12 cellular contexts compared by ENCODE assay signal in the genomic region with DNA sequence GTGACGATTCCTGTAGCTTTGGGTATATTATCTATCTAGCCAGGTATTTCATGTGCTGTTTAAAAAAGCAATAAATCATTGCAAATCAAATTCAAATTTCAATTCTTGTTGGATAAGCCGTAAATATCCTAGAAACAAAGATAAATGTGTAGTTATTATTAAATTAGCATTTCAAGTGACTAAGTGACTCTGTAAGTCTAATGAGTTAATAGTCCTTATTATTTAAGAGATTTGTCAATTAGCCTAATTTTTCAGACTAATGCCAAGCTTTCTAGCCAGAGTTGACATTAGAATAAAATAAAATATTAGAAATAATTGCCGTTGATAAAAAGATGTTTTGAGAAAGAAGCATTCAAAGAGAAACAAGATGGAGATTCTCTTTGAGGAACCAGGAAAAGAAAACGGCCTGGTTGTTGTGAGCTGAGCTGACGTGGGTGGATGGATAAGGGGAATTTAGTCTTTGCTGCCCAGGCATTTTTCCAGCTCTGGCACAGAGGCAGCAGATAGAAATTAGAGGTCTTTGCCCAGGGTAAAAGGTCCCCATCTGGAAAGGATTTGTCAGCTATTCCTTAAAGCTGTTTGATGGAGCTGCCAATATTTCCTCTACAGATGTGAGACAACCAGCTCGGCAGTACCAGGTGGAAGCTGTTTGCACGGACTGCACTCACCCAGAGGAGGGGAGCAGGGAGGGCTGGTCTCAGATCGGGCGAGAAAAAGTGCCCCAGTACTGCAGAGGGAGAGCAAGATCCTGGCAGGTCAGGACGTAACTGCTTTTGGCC.
DNase-seq lines count a peak whose midpoint lies in the region; ATAC-seq and TF ChIP-seq lines count a peak whose summit lies in the region.
"Had no signal": no experiment of that assay in that cellular context is flagged by ENCODE, and none has a peak within 500 bp of the region (broad histone marks: within the 10 kb centered on the region; RNA-seq: fewer than 3 reads in every experiment).

No MANE protein-coding gene starts in this region.

- no peak overlapping the region for H3K27ac ChIP-seq in trophoblast cell (ENCODE audit: low read depth, low read length)
- H3K27ac ChIP-seq: HL-60 had no signal

- H2BK120ac ChIP-seq in trophoblast cell (ENCODE audit: insufficient read depth, low read length, poor library complexity): no peak overlapping the region

- H3K36me3 ChIP-seq in BE2C (no peaks in the 10 kb centered on the region), trophoblast cell (ENCODE audit: control insufficient read depth in 1 of 2, insufficient read depth in 2 of 2, low read length in 2 of 2) (no peaks in the 10 kb centered on the region)

- no peak overlapping the region for H4K91ac ChIP-seq in trophoblast cell (ENCODE audit: low read depth, low read length)

- CTCF ChIA-PET in activated CD8-positive, alpha-beta T cell treated with anti-CD3 and anti-CD28 coated beads, Interleukin-2, amount 10 ng/mL, durations not matched to agents 7 days and 5 days (lab: Charles Lee): no interaction called here

- TF ChIP-seq CTCF in BE2C (IDR thresholded peaks at IDR 0.05; ENCODE audit: low read depth, low read length): no peak
- no peak for TF ChIP-seq CTCF in foreskin fibroblast (IDR thresholded peaks at IDR 0.05; ENCODE audit: low read depth, low read length)

- H3K4me2 ChIP-seq in trophoblast cell (ENCODE audit: low read length): no peak overlapping the region

- ATAC-seq in activated CD8-positive, alpha-beta T cell treated with anti-CD3 and anti-CD28 coated beads, Interleukin-2, amount 10 ng/mL, durations not matched to agents 7 days and 5 days: no peak
- no peak for ATAC-seq in GM18861 (IDR thresholded peaks at IDR 0.05; ENCODE audit: unreplicated experiment)
- ATAC-seq: natural killer cell had no signal

- DNase-seq in BE2C (peak; percentile 51), RPMI7951 (ENCODE audit: low read depth) (peak; percentile 92), foreskin fibroblast (peak; percentile 66 to 88), trophoblast cell (no peak), superior temporal gyrus (ENCODE audit: extremely low spot score) (no peak), HK-2 (ENCODE audit: unreplicated experiment) (no peak)
- DNase-seq in activated CD8-positive, alpha-beta T cell treated with anti-CD3 and anti-CD28 coated beads, Interleukin-2, amount 10 ng/mL, durations not matched to agents 7 days and 5 days: no peak
- DNase-seq: activated T-cell treated with anti-CD3 and anti-CD28 coated beads, Interleukin-2, amount 50 U/mL, for 72 hours; central memory CD4-positive, alpha-beta T cell; natural killer cell had no signal

- H3K14ac ChIP-seq in trophoblast cell (ENCODE audit: low read length): peak overlapping the region; percentile 62

- H2BK5ac ChIP-seq in trophoblast cell (ENCODE audit: low read depth, low read length, poor library complexity): no peak overlapping the region

- H3K23ac ChIP-seq in trophoblast cell (ENCODE audit: low read length): no peak overlapping the region

- H3K4me3 ChIP-seq in BE2C (ENCODE audit: low read depth, low read length) (peak overlapping the region; percentile 14; the same call in 1 of the 2 replicates), foreskin fibroblast (ENCODE audit: low read depth in 1 of 2, low read length in 2 of 2) (no peak overlapping the region), trophoblast cell (ENCODE audit: low read depth, low read length) (no peak overlapping the region)

- no peak overlapping the region for H3K18ac ChIP-seq in trophoblast cell (ENCODE audit: low read length)

- H3K4me1 ChIP-seq in BE2C (peaks cover 3% of the 10 kb centered on the region; the same call in 1 of the 2 replicates), trophoblast cell (ENCODE audit: control insufficient read depth in 1 of 2, insufficient read depth in 2 of 2, low read length in 2 of 2) (peaks cover 0 to 5% of the 10 kb centered on the region in 2 experiments)

- no peak overlapping the region for H2AFZ ChIP-seq in trophoblast cell (ENCODE audit: insufficient read depth, low read length, poor library complexity)

- no peak overlapping the region for H2AK5ac ChIP-seq in trophoblast cell (ENCODE audit: low read length)

- H3K27me3 ChIP-seq in BE2C (no peaks in the 10 kb centered on the region), trophoblast cell (ENCODE audit: insufficient read depth, low read length) (no peaks in the 10 kb centered on the region)

- peaks cover 18% of the 10 kb centered on the region for H3K27me3 Mint-ChIP-seq in activated CD8-positive, alpha-beta T cell treated with anti-CD3 and anti-CD28 coated beads, Interleukin-2, amount 10 ng/mL, durations not matched to agents 7 days and 5 days (ENCODE audit: low read depth)

- H3K9ac ChIP-seq in trophoblast cell (ENCODE audit: low read length): no peak overlapping the region

- POLR2A ChIA-PET in activated CD8-positive, alpha-beta T cell treated with anti-CD3 and anti-CD28 coated beads, Interleukin-2, amount 10 ng/mL, durations not matched to agents 7 days and 5 days (lab: Charles Lee): no interaction called here

- H4K12ac ChIP-seq in trophoblast cell (ENCODE audit: low read depth, low read length): no peak overlapping the region

- peak overlapping the region; percentile 39 for H4K8ac ChIP-seq in trophoblast cell (ENCODE audit: low read depth, low read length)

- no peaks in the 10 kb centered on the region for H3K79me2 ChIP-seq in trophoblast cell (ENCODE audit: control insufficient read depth, insufficient read depth, low read length, poor library complexity)

- peaks cover 2% of the 10 kb centered on the region for H3K79me1 ChIP-seq in trophoblast cell (ENCODE audit: low read length)

- no peaks in the 10 kb centered on the region for H3K36me3 Mint-ChIP-seq in activated CD8-positive, alpha-beta T cell treated with anti-CD3 and anti-CD28 coated beads, Interleukin-2, amount 10 ng/mL, durations not matched to agents 7 days and 5 days (ENCODE audit: low read depth)
- H3K36me3 Mint-ChIP-seq: natural killer cell had no signal

- WGBS in trophoblast cell (ENCODE audit: extremely low coverage, insufficient coverage, insufficient read length): no CpG with 5 or more reads among the region's 10 CpGs

- no peak overlapping the region for H3K4me3 Mint-ChIP-seq in activated CD8-positive, alpha-beta T cell treated with anti-CD3 and anti-CD28 coated beads, Interleukin-2, amount 10 ng/mL, durations not matched to agents 7 days and 5 days
- H3K4me3 Mint-ChIP-seq: activated T-cell treated with anti-CD3 and anti-CD28 coated beads, Interleukin-2, amount 50 U/mL, for 72 hours; natural killer cell had no signal

- no peaks in the 10 kb centered on the region for H3K9me3 Mint-ChIP-seq in activated CD8-positive, alpha-beta T cell treated with anti-CD3 and anti-CD28 coated beads, Interleukin-2, amount 10 ng/mL, durations not matched to agents 7 days and 5 days (ENCODE audit: insufficient read depth)

- H3K4ac ChIP-seq in trophoblast cell (ENCODE audit: low read depth, low read length): no peak overlapping the region

- H2BK12ac ChIP-seq in trophoblast cell (ENCODE audit: low read length): peak overlapping the region; percentile 28

- no peak overlapping the region for H3K27ac Mint-ChIP-seq in activated CD8-positive, alpha-beta T cell treated with anti-CD3 and anti-CD28 coated beads, Interleukin-2, amount 10 ng/mL, durations not matched to agents 7 days and 5 days
- H3K27ac Mint-ChIP-seq: activated T-cell treated with anti-CD3 and anti-CD28 coated beads, Interleukin-2, amount 50 U/mL, for 72 hours; natural killer cell had no signal

- no peaks in the 10 kb centered on the region for H3K4me1 Mint-ChIP-seq in activated CD8-positive, alpha-beta T cell treated with anti-CD3 and anti-CD28 coated beads, Interleukin-2, amount 10 ng/mL, durations not matched to agents 7 days and 5 days (ENCODE audit: low read depth)
- H3K4me1 Mint-ChIP-seq: natural killer cell had no signal

- H3K9me3 ChIP-seq in BE2C: no peaks in the 10 kb centered on the region
- H3K9me3 ChIP-seq in trophoblast cell (ENCODE audit: insufficient read depth, low read depth, low read length): no peaks in the 10 kb centered on the region

Comparison
In these comparisons a context has a peak if more than half of its experiments do, and no peak if none do; other contexts are left out.
1. DNase-seq: peak in BE2C (single experiment), RPMI7951 (single experiment) and foreskin fibroblast (2 of 2); none in trophoblast cell (0 of 2), superior temporal gyrus (single experiment), HK-2 (single experiment) and activated CD8-positive, alpha-beta T cell treated with anti-CD3 and anti-CD28 coated beads, Interleukin-2, amount 10 ng/mL, durations not matched to agents 7 days and 5 days (single experiment).